8 cellular contexts compared by ENCODE assay signal in the genomic region with DNA sequence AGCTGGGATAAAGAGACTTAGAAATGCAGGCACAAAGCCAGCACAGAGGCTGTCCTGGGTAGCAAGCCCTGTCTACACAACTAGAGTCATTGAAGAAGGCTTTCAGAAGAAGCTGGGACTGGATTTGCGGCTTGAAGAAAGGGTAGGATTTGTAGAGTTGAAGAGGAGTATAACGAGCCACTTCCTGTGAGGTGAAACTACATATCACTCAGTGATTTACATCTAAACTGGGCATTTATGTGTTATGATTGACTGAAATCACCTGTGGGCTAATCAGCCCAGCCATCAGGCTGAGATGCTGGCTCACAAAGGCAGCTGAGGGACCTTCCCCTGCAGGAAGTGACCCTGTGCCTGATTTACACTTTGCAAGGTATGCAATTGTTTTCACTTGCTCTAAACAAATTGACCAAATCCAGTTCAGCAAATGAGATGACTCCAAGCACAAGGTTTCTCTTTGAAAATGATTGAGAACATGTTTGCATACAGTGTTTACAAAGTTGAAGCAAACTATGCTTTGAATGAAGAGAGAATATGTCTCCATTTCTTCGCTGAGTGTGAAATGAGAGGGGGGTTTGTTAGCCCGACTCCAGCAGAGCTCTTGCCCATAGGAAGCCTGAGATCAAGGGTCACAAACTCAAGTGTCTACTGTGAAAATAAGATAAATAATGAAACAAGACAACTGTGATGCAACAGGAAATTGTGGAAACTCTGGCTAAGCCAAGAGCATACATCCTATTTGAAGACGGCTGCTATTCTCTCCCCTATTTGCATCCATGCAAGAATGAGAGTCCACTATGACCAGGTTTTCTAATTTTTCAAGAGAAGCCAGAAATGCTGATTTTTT.
DNase-seq lines count a peak whose midpoint lies in the region; FAIRE-seq and TF ChIP-seq lines count a peak whose summit lies in the region.

No MANE protein-coding gene starts in this region.

- H3K4me3 Mint-ChIP-seq in activated naive CD4-positive, alpha-beta T cell treated with anti-CD3 and anti-CD28 coated beads for 36 hours: no peak overlapping the region

- intact Hi-C loops in activated naive CD4-positive, alpha-beta T cell treated with anti-CD3 and anti-CD28 coated beads for 36 hours (cut with micrococcal nuclease): loop anchor here (5.0 kb wide), 1 partner anchor 113 kb away; no protein-coding TSS in a partner anchor

- H4K20me1 ChIP-seq in osteoblast (ENCODE audit: insufficient read depth, low read length): no peaks in the 10 kb centered on the region

- H3K36me3 Mint-ChIP-seq in activated naive CD4-positive, alpha-beta T cell treated with anti-CD3 and anti-CD28 coated beads for 36 hours (ENCODE audit: low read depth): no peaks in the 10 kb centered on the region

- TF ChIP-seq CTCF in osteoblast (IDR thresholded peaks at IDR 0.05; ENCODE audit: extremely low read depth, low read depth, low read length): no peak

- H3K27ac ChIP-seq in osteoblast (ENCODE audit: low read depth, low read length): no peak overlapping the region

- FAIRE-seq in HTR-8/SVneo (lab: Jason Lieb, UNC): no peak

- H3K9me3 ChIP-seq in osteoblast (ENCODE audit: low read depth, low read length): no peaks in the 10 kb centered on the region

- no peak overlapping the region for H3K4me2 ChIP-seq in osteoblast (ENCODE audit: insufficient read depth, low read length)

- H3K27me3 Mint-ChIP-seq in activated naive CD4-positive, alpha-beta T cell treated with anti-CD3 and anti-CD28 coated beads for 36 hours (ENCODE audit: low read depth): no peaks in the 10 kb centered on the region

- H3K36me3 ChIP-seq in osteoblast (ENCODE audit: insufficient read depth, low read length): no peaks in the 10 kb centered on the region

- H3K27ac Mint-ChIP-seq in activated naive CD4-positive, alpha-beta T cell treated with anti-CD3 and anti-CD28 coated beads for 36 hours: no peak overlapping the region

- H3K4me1 ChIP-seq in osteoblast (ENCODE audit: insufficient read depth, low read length): peaks cover 15% of the 10 kb centered on the region

- peaks cover 14% of the 10 kb centered on the region for H3K4me1 Mint-ChIP-seq in activated naive CD4-positive, alpha-beta T cell treated with anti-CD3 and anti-CD28 coated beads for 36 hours (ENCODE audit: low read depth)

- H3K79me2 ChIP-seq in osteoblast (ENCODE audit: insufficient read depth, low read length): no peaks in the 10 kb centered on the region

- H3K27me3 ChIP-seq in osteoblast (ENCODE audit: insufficient read depth, low read length): no peaks in the 10 kb centered on the region

- H3K4me3 ChIP-seq in Jurkat, Clone E6-1 (ENCODE audit: low read length): no peak overlapping the region
- H3K4me3 ChIP-seq in osteoblast (ENCODE audit: insufficient read depth, low read length): no peak overlapping the region

- no peaks in the 10 kb centered on the region for H3K9me3 Mint-ChIP-seq in activated naive CD4-positive, alpha-beta T cell treated with anti-CD3 and anti-CD28 coated beads for 36 hours

- H2AFZ ChIP-seq in osteoblast (ENCODE audit: low read length): peak overlapping the region; percentile 38

- peak; percentile 37 for DNase-seq in NCI-H345 (lab: John Stamatoyannopoulos, UW)
- no peak for DNase-seq in NCI-H345 treated with DMSO at 0.1 percent for 48 hours (lab: John Stamatoyannopoulos, UW; ENCODE audit: unreplicated experiment)
- peak; percentile 58 for DNase-seq in Jurkat, Clone E6-1 (ENCODE audit: low read depth, low spot score)
- DNase-seq in amniotic epithelial cell (ENCODE audit: low read depth): peak; percentile 53
- DNase-seq in osteoblast (ENCODE audit: insufficient read length, low spot score, missing footprints): no peak
- DNase-seq in activated naive CD4-positive, alpha-beta T cell treated with anti-CD3 and anti-CD28 coated beads for 36 hours: no peak
- DNase-seq in ecto neural progenitor cell (ENCODE audit: low spot score): no peak
- DNase-seq in HTR-8/SVneo (ENCODE audit: insufficient read length, low spot score): no peak

- CTCF ChIA-PET in activated naive CD4-positive, alpha-beta T cell treated with anti-CD3 and anti-CD28 coated beads for 36 hours (lab: Charles Lee): interaction anchor here (0.6 to 1.0 kb wide), 2 partner anchors 11 to 99 kb away, joined by 4 read pairs; no protein-coding TSS in a partner anchor

Comparison
In these comparisons a context has a peak if more than half of its experiments do, and no peak if none do; other contexts are left out.
1. DNase-seq: peak in NCI-H345 (single experiment), Jurkat, Clone E6-1 (single experiment) and amniotic epithelial cell (single experiment); none in NCI-H345 treated with DMSO at 0.1 percent for 48 hours (single experiment), osteoblast (single experiment), activated naive CD4-positive, alpha-beta T cell treated with anti-CD3 and anti-CD28 coated beads for 36 hours (single experiment), ecto neural progenitor cell (single experiment) and HTR-8/SVneo (single experiment).